In the genomic region with DNA sequence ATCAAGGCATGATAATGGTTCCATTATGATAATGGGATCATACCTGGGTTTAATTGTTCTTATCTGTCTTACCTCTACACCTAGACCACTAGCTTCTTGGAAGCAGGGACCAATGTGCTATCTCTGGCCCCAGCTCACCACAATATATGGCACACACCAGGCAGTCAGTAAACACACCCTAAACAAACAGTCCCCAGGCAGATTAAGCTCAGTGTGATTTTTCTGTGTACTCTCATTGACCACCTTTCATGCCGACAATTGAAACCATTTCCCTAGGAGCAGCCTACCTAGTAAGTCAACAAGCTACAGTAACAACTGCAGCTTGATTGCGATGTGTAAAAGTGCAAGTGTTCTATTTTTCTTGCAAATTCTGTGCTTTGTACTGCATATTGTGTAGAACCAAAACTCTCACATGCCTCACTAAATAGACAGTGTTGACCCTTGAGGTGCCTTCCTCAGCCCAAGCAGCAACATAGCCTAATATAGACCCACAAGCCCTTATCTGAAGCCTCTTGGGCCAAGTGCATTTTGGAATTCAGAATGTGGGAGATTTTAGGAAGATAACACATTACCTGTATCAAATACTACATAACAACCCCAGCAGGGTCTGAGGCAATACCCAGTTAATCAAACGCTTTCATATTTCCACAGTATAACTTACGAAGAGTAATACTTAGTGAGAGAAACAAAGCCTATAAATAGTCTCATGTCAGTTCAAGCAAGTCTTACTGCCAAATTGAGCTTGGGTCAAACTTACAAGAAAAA, we compare ENCODE assay signal across 23 cellular contexts. TPM values are rescaled to one million over a fixed set of nuclear protein-coding genes. Genes with fewer than 3 reads are reported as not detected.
DNase-seq lines count a peak whose midpoint lies in the region; ATAC-seq and TF ChIP-seq lines count a peak whose summit lies in the region.
"Had no signal": no experiment of that assay in that cellular context is flagged by ENCODE, and none has a peak within 500 bp of the region (broad histone marks: within the 10 kb centered on the region; RNA-seq: fewer than 3 reads in every experiment).

No MANE protein-coding gene starts in this region.

- H4K5ac ChIP-seq in mesendoderm (ENCODE audit: low read length): no peak overlapping the region

- H3K4me2 ChIP-seq in mesendoderm (ENCODE audit: low read length) (no peak overlapping the region), GM23338 (no peak overlapping the region)
- H3K4me2 ChIP-seq: BLaER1 had no signal

- peak; percentile 64 for DNase-seq in COR-L47 (lab: John Stamatoyannopoulos, UW)
- DNase-seq in NCI-H2029 treated with DMSO at 0.1 percent for 48 hours (lab: John Stamatoyannopoulos, UW): peak; percentile 84
- DNase-seq in ascending aorta (ENCODE audit: low spot score in 2 of 2): no peak
- peak; percentile 22 for DNase-seq in mesendoderm
- no peak for DNase-seq in colonic mucosa
- no peak for DNase-seq in NOMO-1 (lab: John Stamatoyannopoulos, UW; ENCODE audit: unreplicated experiment in 2 of 2)
- DNase-seq in MCF 10A (ENCODE audit: unreplicated experiment): no peak
- DNase-seq in GM23338 (ENCODE audit: low spot score): no peak
- DNase-seq: activated B cell treated with CpG ODN at 0.5 μM for 24 hours; activated CD4-positive, alpha-beta T cell treated with anti-CD3 and anti-CD28 coated beads, Interleukin-2, amount 50 U/mL, for 4 hours; activated CD8-positive, alpha-beta memory T cell treated with anti-CD3 and anti-CD28 coated beads, Interleukin-2, amount 50 U/mL, for 48 hours; activated naive CD8-positive, alpha-beta T cell treated with anti-CD3 and anti-CD28 coated beads for 36 hours; kidney glomerular epithelial cell; NCI-H1048; NCI-H526 treated with DMSO at 0.1 percent for 48 hours; T-helper 9 cell had no signal

- H2AFZ ChIP-seq in GM23338: no peak overlapping the region

- intact Hi-C loops in ascending aorta (cut with DNase I): no loop called here
- intact Hi-C loops in colonic mucosa (cut with DNase I): no loop called here
- intact Hi-C loops in MCF 10A (cut with micrococcal nuclease): no loop called here

- no peaks in the 10 kb centered on the region for H3K9me3 ChIP-seq in ascending aorta
- no peaks in the 10 kb centered on the region for H3K9me3 ChIP-seq in colonic mucosa
- H3K9me3 ChIP-seq: HAP-1, prostate gland had no signal

- peak overlapping the region; percentile 47 to 75 for H3K27ac ChIP-seq in ascending aorta
- H3K27ac ChIP-seq in mesendoderm (ENCODE audit: low read depth, low read length): no peak overlapping the region
- no peak overlapping the region for H3K27ac ChIP-seq in colonic mucosa
- H3K27ac ChIP-seq in GM23338 (ENCODE audit: low read depth): no peak overlapping the region
- H3K27ac ChIP-seq: BLaER1, epithelial cell of prostate, prostate gland, skin epidermis had no signal

- CTCF ChIA-PET in MCF 10A (lab: Yijun Ruan, JAX): interaction anchor here (0.5 kb wide), 1 partner anchor 307 kb away, joined by 4 read pairs; no protein-coding TSS in a partner anchor

- no peak overlapping the region for H3K23ac ChIP-seq in mesendoderm (ENCODE audit: low read length)

- H3K27ac Mint-ChIP-seq in MCF 10A (ENCODE audit: low read depth, unreplicated experiment) (no peak overlapping the region), GM23338 (no peak overlapping the region)
- H3K27ac Mint-ChIP-seq: activated B cell treated with CpG ODN at 0.5 μM for 24 hours; activated naive CD8-positive, alpha-beta T cell treated with anti-CD3 and anti-CD28 coated beads for 36 hours; activated T-helper 2 cell treated with anti-CD3 and anti-CD28 coated beads, Interferon-gamma antibody, Interleukin-2, Interleukin-4, amounts not matched to agents 10 μg/mL and 5 μg/mL and 100 μg/mL, durations not matched to agents 14 hours and 24 hours and 36 hours; type B pancreatic cell had no signal

- H3K27me3 Mint-ChIP-seq in MCF 10A (ENCODE audit: insufficient read depth, unreplicated experiment): no peaks in the 10 kb centered on the region
- H3K27me3 Mint-ChIP-seq in GM23338 (ENCODE audit: insufficient read depth, low read depth, poor library complexity): no peaks in the 10 kb centered on the region
- H3K27me3 Mint-ChIP-seq: activated B cell treated with CpG ODN at 0.5 μM for 24 hours; activated naive CD8-positive, alpha-beta T cell treated with anti-CD3 and anti-CD28 coated beads for 36 hours; type B pancreatic cell had no signal

- H3K79me2 ChIP-seq in mesendoderm (ENCODE audit: control insufficient read depth, insufficient read depth, low read length) (no peaks in the 10 kb centered on the region), GM23338 (replicated peaks; ENCODE audit: insufficient read depth) (peaks cover 34% of the 10 kb centered on the region)

- no peak overlapping the region for H3K56ac ChIP-seq in mesendoderm (ENCODE audit: low read length)

- H3K18ac ChIP-seq in mesendoderm (ENCODE audit: low read length): no peak overlapping the region

- no peak overlapping the region for H4K8ac ChIP-seq in mesendoderm (ENCODE audit: low read depth, low read length)

- H3K4ac ChIP-seq in mesendoderm (ENCODE audit: low read depth, low read length): no peak overlapping the region

- no peaks in the 10 kb centered on the region for H3F3A ChIP-seq in GM23338 (replicated peaks; ENCODE audit: low read depth)

- H3K4me1 ChIP-seq in ascending aorta (peaks cover 0 to 19% of the 10 kb centered on the region in 2 donors), mesendoderm (ENCODE audit: control insufficient read depth, low read depth, low read length) (no peaks in the 10 kb centered on the region), colonic mucosa (no peaks in the 10 kb centered on the region), GM23338 (ENCODE audit: insufficient read depth) (no peaks in the 10 kb centered on the region)
- H3K4me1 ChIP-seq: BLaER1, HAP-1, prostate gland had no signal

- H3K9ac ChIP-seq in mesendoderm (ENCODE audit: low read length) (no peak overlapping the region), colonic mucosa (ENCODE audit: low read depth in 2 of 2, low read length in 2 of 2) (no peak overlapping the region)
- H3K9ac ChIP-seq: BLaER1 had no signal

- no peak overlapping the region for H2AK5ac ChIP-seq in mesendoderm (ENCODE audit: low read length)

- H3K4me3 ChIP-seq in ascending aorta (no peak overlapping the region), mesendoderm (ENCODE audit: low read length) (no peak overlapping the region), colonic mucosa (no peak overlapping the region), GM23338 (no peak overlapping the region)
- H3K4me3 ChIP-seq: BLaER1, HAP-1, prostate gland, skin epidermis had no signal

- POLR2A ChIA-PET in MCF 10A (lab: Yijun Ruan, JAX): interaction anchor here (0.6 kb wide), 1 partner anchor 947 kb away, joined by 3 read pairs; no protein-coding TSS in a partner anchor

- no CpG with 5 or more reads among the region's 4 CpGs for WGBS in mesendoderm (ENCODE audit: extremely low coverage, insufficient coverage, low lambda C conversion rate)

- no peak overlapping the region for H2BK120ac ChIP-seq in mesendoderm (ENCODE audit: low read depth, low read length)

- no peak overlapping the region for H2BK5ac ChIP-seq in mesendoderm (ENCODE audit: low read length)

- no peak overlapping the region for H3K4me3 Mint-ChIP-seq in MCF 10A (ENCODE audit: unreplicated experiment)
- H3K4me3 Mint-ChIP-seq in GM23338: no peak overlapping the region
- H3K4me3 Mint-ChIP-seq: activated B cell treated with CpG ODN at 0.5 μM for 24 hours; activated naive CD8-positive, alpha-beta T cell treated with anti-CD3 and anti-CD28 coated beads for 36 hours; type B pancreatic cell had no signal

- TF ChIP-seq CTCF in ascending aorta (IDR thresholded peaks at IDR 0.05) (no peak), colonic mucosa (IDR thresholded peaks at IDR 0.05) (no peak), MCF 10A (IDR thresholded peaks at IDR 0.05; ENCODE audit: unreplicated experiment) (no peak), GM23338 (conservative IDR thresholded peaks at IDR 0.05; ENCODE audit: low read depth in 2 of 2) (no peak)

- no peaks in the 10 kb centered on the region for H3K9me2 ChIP-seq in GM23338 (ENCODE audit: insufficient read depth)

- H3K4me1 Mint-ChIP-seq in MCF 10A (ENCODE audit: insufficient read depth, unreplicated experiment) (no peaks in the 10 kb centered on the region), GM23338 (no peaks in the 10 kb centered on the region)

- no peaks in the 10 kb centered on the region for H3K36me3 Mint-ChIP-seq in MCF 10A (ENCODE audit: insufficient read depth, unreplicated experiment)
- no peaks in the 10 kb centered on the region; the same call in 2 of the 3 replicates for H3K36me3 Mint-ChIP-seq in GM23338 (ENCODE audit: low read depth)
- H3K36me3 Mint-ChIP-seq: type B pancreatic cell had no signal

- H3K36me3 ChIP-seq in ascending aorta: no peaks in the 10 kb centered on the region
- no peaks in the 10 kb centered on the region for H3K36me3 ChIP-seq in mesendoderm (ENCODE audit: control insufficient read depth, insufficient read depth, low read length)
- no peaks in the 10 kb centered on the region for H3K36me3 ChIP-seq in colonic mucosa
- H3K36me3 ChIP-seq in GM23338 (ENCODE audit: insufficient read depth): no peaks in the 10 kb centered on the region
- H3K36me3 ChIP-seq: HAP-1, prostate gland had no signal

- peaks cover 8% of the 10 kb centered on the region for H3K79me1 ChIP-seq in mesendoderm (ENCODE audit: low read length)

- H3K27me3 ChIP-seq in ascending aorta (no peaks in the 10 kb centered on the region), mesendoderm (ENCODE audit: insufficient read depth, low read length, poor library complexity) (no peaks in the 10 kb centered on the region), colonic mucosa (no peaks in the 10 kb centered on the region), GM23338 (ENCODE audit: insufficient read depth) (no peaks in the 10 kb centered on the region)
- H3K27me3 ChIP-seq: BLaER1 had no signal

- H3K9me3 Mint-ChIP-seq in MCF 10A (ENCODE audit: unreplicated experiment) (no peaks in the 10 kb centered on the region), GM23338 (no peaks in the 10 kb centered on the region)
- H3K9me3 Mint-ChIP-seq: activated B cell treated with CpG ODN at 0.5 μM for 24 hours; activated naive CD8-positive, alpha-beta T cell treated with anti-CD3 and anti-CD28 coated beads for 36 hours; type B pancreatic cell had no signal

- H4K20me1 ChIP-seq in GM23338 (replicated peaks; ENCODE audit: insufficient read depth): peaks cover 21% of the 10 kb centered on the region; the same call in 1 of the 2 replicates

- no TSS peak for BruUV-seq in MCF 10A (replicated peaks; lab: Mats Ljungman, UMichigan)

- no peak overlapping the region for H2BK15ac ChIP-seq in mesendoderm (replicated peaks; ENCODE audit: low read depth)

- ATAC-seq in GM23338: no peak

RNA-seq across cellular contexts. Expression of gene INPP5B, which starts 32.0 kb away (rescaled TPM):
- 11.7 TPM for total RNA-seq in ascending aorta
- 9.8 TPM for polyA plus RNA-seq in mesendoderm (2013, experiment 1 of 2)
- polyA plus RNA-seq in mesendoderm (2013, experiment 2 of 2): 9.4 TPM
- total RNA-seq in colonic mucosa: 10 to 100 TPM; 14.3 to 24.6 TPM
- 4.7 and 5.9 TPM in 2 replicates for total RNA-seq in MCF 10A (2022)
- total RNA-seq in GM23338 (2014; rRNA removed; shearing (Covaris generic)): 19.8 and 29.1 TPM in 2 replicates
- polyA plus RNA-seq in GM23338 (2016; fragmentation: Nextera tagmentation; extraction: Ambion mirVana): 5.2 and 6.9 TPM in 2 replicates

RNA-seq across cellular contexts. Expression of gene MTF1, which starts 55.5 kb away (rescaled TPM):
- 10.6 TPM for total RNA-seq in ascending aorta
- 4.1 TPM for polyA plus RNA-seq in mesendoderm (2013, experiment 1 of 2)
- 3.7 TPM for polyA plus RNA-seq in mesendoderm (2013, experiment 2 of 2)
- total RNA-seq in colonic mucosa: 10 to 100 TPM; 22.1 to 33.9 TPM
- 28.4 and 34.7 TPM in 2 replicates for total RNA-seq in MCF 10A (2022)
- total RNA-seq in GM23338 (2014; rRNA removed; shearing (Covaris generic)): 4.5 and 5.7 TPM in 2 replicates
- 3.0 and 5.6 TPM in 2 replicates for polyA plus RNA-seq in GM23338 (2016; fragmentation: Nextera tagmentation; extraction: Ambion mirVana)

Comparison
In these comparisons a context has a peak if more than half of its experiments do, and no peak if none do; other contexts are left out.
1. DNase-seq: peak in COR-L47 (single experiment), NCI-H2029 treated with DMSO at 0.1 percent for 48 hours (single experiment) and mesendoderm (single experiment); none in ascending aorta (0 of 2), colonic mucosa (single experiment), NOMO-1 (0 of 2), MCF 10A (single experiment) and GM23338 (single experiment).
2. H3K27ac ChIP-seq: peak in ascending aorta (2 of 2); none in mesendoderm (single experiment), colonic mucosa (single experiment) and GM23338 (single experiment).